In the genomic region with DNA sequence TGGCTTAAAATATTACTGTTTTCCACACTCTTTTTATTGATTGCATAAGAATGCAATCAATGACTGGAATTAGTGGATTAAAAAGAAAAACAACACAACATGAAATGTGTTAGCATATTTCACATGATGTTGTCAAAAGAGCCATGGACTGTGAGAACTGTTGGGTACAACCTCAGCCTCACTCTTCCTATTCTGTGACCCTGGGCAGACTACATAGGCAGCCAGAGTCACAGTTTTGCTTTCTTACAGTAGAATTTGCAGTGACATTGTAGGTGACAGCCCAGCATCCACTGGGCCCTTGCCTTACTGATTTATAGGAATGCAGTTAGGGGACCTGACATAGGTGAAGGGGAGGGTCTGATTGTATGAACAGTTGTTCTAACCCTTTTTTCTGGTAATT, we compare ENCODE assay signal across 8 cellular contexts.
"Had no signal": no experiment of that assay in that cellular context is flagged by ENCODE, and none has a peak within 500 bp of the region (broad histone marks: within the 10 kb centered on the region; RNA-seq: fewer than 3 reads in every experiment).

No MANE protein-coding gene starts in this region.

- DNase-seq: H9, HCEC 1CT, IMR-90 had no signal

- ATAC-seq: GM23338, K562 had no signal

- H3K4me3 ChIP-seq: GM23338, K562 had no signal

- FAIRE-seq: H1, H54, K562 had no signal

- H3K27ac ChIP-seq: HL-60 had no signal

- H3K4me2 ChIP-seq: GM23338 had no signal

- H2AFZ ChIP-seq: GM23338 had no signal
